9 cellular contexts compared by ENCODE assay signal in genomic region chr2:179129574-179130238, GRCh38.
DNase-seq lines count a peak whose midpoint lies in the region; ATAC-seq, FAIRE-seq and TF ChIP-seq lines count a peak whose summit lies in the region.
"Had no signal": no experiment of that assay in that cellular context is flagged by ENCODE, and none has a peak within 500 bp of the region (broad histone marks: within the 10 kb centered on the region; RNA-seq: fewer than 3 reads in every experiment).

No MANE protein-coding gene starts in this region.

- 0% methylated on average over 1 of the region's 1 CpG for WGBS in GM12878 (ENCODE audit: insufficient coverage, insufficient replicate concordance, low lambda C conversion rate, missing lambda C conversion rate)

- no peaks in the 10 kb centered on the region for H3K9me3 ChIP-seq in GM12878 (replicated peaks; ENCODE audit: control insufficient read depth, insufficient read depth, low read length)

- no TSS peak for BruUV-seq in GM12878 (replicated peaks; lab: Mats Ljungman, UMichigan)

- POLR2A ChIA-PET in GM12878 (lab: Charles Lee) = interaction anchor here (0.9 to 2.1 kb wide), 6 partner anchors 81 to 239 kb away, joined by 3 to 18 read pairs (median 3); no protein-coding TSS in a partner anchor

- TF ChIP-seq POLR2A in GM12878 (IDR thresholded peaks at IDR 0.05; ENCODE audit: low read depth, low read length) = no peak

- ATAC-seq in GM12878 = peak; percentile 79
- no peak for ATAC-seq in activated CD8-positive, alpha-beta memory T cell treated with anti-CD3 and anti-CD28 coated beads, Interleukin-2, amount 10 ng/mL, durations not matched to agents 7 days and 5 days

- no peak for TF ChIP-seq EP300 in GM12878 (IDR thresholded peaks at IDR 0.05; ENCODE audit: borderline replicate concordance in 1 of 2, control insufficient read depth in 1 of 2, low read depth in 2 of 2, low read length in 2 of 2)

- DNase-seq in DMS 273 (lab: John Stamatoyannopoulos, UW; ENCODE audit: unreplicated experiment) (peak; percentile 27), DMS 273 treated with DMSO at 0.1 percent for 48 hours (lab: John Stamatoyannopoulos, UW) (no peak), HL-60 (ENCODE audit: low read depth in 1 of 2, low spot score in 1 of 2) (no peak), GM12878 (ENCODE audit: low read depth, low spot score) (no peak), lung microvascular endothelial cell (ENCODE audit: low read depth in 2 of 2) (peak; percentile 35 to 55), middle frontal gyrus (ENCODE audit: extremely low spot score, low spot score) (no peak)
- DNase-seq in activated CD8-positive, alpha-beta memory T cell treated with anti-CD3 and anti-CD28 coated beads, Interleukin-2, amount 10 ng/mL, durations not matched to agents 7 days and 5 days = no peak
- DNase-seq in activated CD4-positive, CD25-positive, alpha-beta regulatory T cell treated with anti-CD3 and anti-CD28 coated beads, Interleukin-2, amount 50 U/mL, for 72 hours = no peak
- DNase-seq: activated B cell treated with CpG ODN at 0.5 μM for 24 hours had no signal

- H3K4me1 Mint-ChIP-seq in activated CD8-positive, alpha-beta memory T cell treated with anti-CD3 and anti-CD28 coated beads, Interleukin-2, amount 10 ng/mL, durations not matched to agents 7 days and 5 days = peaks cover 2% of the 10 kb centered on the region

- no peaks in the 10 kb centered on the region for H3K36me3 ChIP-seq in GM12878 (ENCODE audit: control insufficient read depth in 2 of 2, insufficient read depth in 2 of 2, low read length in 1 of 2)

- no peak overlapping the region for H3K4me2 ChIP-seq in GM12878 (ENCODE audit: control insufficient read depth, insufficient read depth)

- in situ Hi-C loops in GM12878 (cut with MboI) = loop anchor here (10.0 kb wide), 2 partner anchors 235 to 335 kb away; no protein-coding TSS in a partner anchor

- CTCF ChIA-PET in GM12878 (lab: Yijun Ruan, JAX) = interaction anchor here (0.5 to 6.5 kb wide), 82 partner anchors 9 to 1452 kb away, joined by 3 to 191 read pairs (median 5); partner anchors contain the start of genes CCDC141 and TTN
- CTCF ChIA-PET in activated CD8-positive, alpha-beta memory T cell treated with anti-CD3 and anti-CD28 coated beads, Interleukin-2, amount 10 ng/mL, durations not matched to agents 7 days and 5 days (lab: Charles Lee) = interaction anchor here (0.9 to 1.7 kb wide), 18 partner anchors 15 to 368 kb away, joined by 3 to 12 read pairs (median 4); no protein-coding TSS in a partner anchor

- no peaks in the 10 kb centered on the region for H3K4me1 ChIP-seq in GM12878 (ENCODE audit: control insufficient read depth, insufficient read depth, low read length)

- peak; percentile 26 for TF ChIP-seq CTCF in HL-60 (IDR thresholded peaks at IDR 0.05; ENCODE audit: insufficient read depth, low read length)
- peak; percentile 57 to 76 (median 63); a peak in 5 of 6 replicates for TF ChIP-seq CTCF in GM12878 (IDR thresholded peaks at IDR 0.05 in 2 of 3, conservative IDR thresholded peaks at IDR 0.05 in 1 of 3; ENCODE audit: control insufficient read depth in 2 of 3, extremely low read depth in 1 of 3, insufficient read depth in 1 of 3, low read depth in 3 of 3, low read length in 3 of 3)

- H3K36me3 Mint-ChIP-seq in activated CD8-positive, alpha-beta memory T cell treated with anti-CD3 and anti-CD28 coated beads, Interleukin-2, amount 10 ng/mL, durations not matched to agents 7 days and 5 days = no peaks in the 10 kb centered on the region

- intact Hi-C loops in GM12878 (cut with micrococcal nuclease; ENCODE audit: unreplicated experiment) = loop anchor here (1.0 to 5.0 kb wide), 4 partner anchors 109 to 332 kb away; no protein-coding TSS in a partner anchor

- H3K27ac ChIP-seq in HL-60 (replicated peaks) = no peak overlapping the region; the same call in 1 of the 2 replicates
- no peak overlapping the region for H3K27ac ChIP-seq in GM12878 (ENCODE audit: control insufficient read depth, insufficient read depth)

- no peaks in the 10 kb centered on the region for H3K27me3 Mint-ChIP-seq in activated CD8-positive, alpha-beta memory T cell treated with anti-CD3 and anti-CD28 coated beads, Interleukin-2, amount 10 ng/mL, durations not matched to agents 7 days and 5 days
- H3K27me3 Mint-ChIP-seq: activated B cell treated with CpG ODN at 0.5 μM for 24 hours had no signal

- H3K27me3 ChIP-seq in HL-60 (ENCODE audit: insufficient read depth, poor library complexity, severe bottlenecking) (no peaks in the 10 kb centered on the region), GM12878 (replicated peaks in 1 of 2; ENCODE audit: control insufficient read depth in 2 of 2, insufficient read depth in 2 of 2, low read length in 1 of 2) (no peaks in the 10 kb centered on the region)

- H4K20me1 ChIP-seq in GM12878 (ENCODE audit: control insufficient read depth, insufficient read depth) = no peaks in the 10 kb centered on the region

- peak; percentile 90 for TF ChIP-seq RAD21 in GM12878 (IDR thresholded peaks at IDR 0.05; ENCODE audit: insufficient read depth, low read depth, low read length)

- no peak overlapping the region for H3K27ac Mint-ChIP-seq in activated CD8-positive, alpha-beta memory T cell treated with anti-CD3 and anti-CD28 coated beads, Interleukin-2, amount 10 ng/mL, durations not matched to agents 7 days and 5 days
- H3K27ac Mint-ChIP-seq: activated B cell treated with CpG ODN at 0.5 μM for 24 hours had no signal

- SMC1A ChIA-PET in GM12878 (lab: Charles Lee; ENCODE audit: uncharacterized antibody, unreplicated experiment) = interaction anchor here (0.6 to 7.3 kb wide), 72 partner anchors 8 to 378 kb away, joined by 3 to 151 read pairs (median 5); partner anchors contain the start of gene CCDC141

- no peak overlapping the region for H3K9ac ChIP-seq in GM12878 (ENCODE audit: control insufficient read depth, insufficient read depth, low read length)

- H2AFZ ChIP-seq in GM12878 (ENCODE audit: control insufficient read depth, low read depth, low read length) = no peak overlapping the region

- H3K4me3 ChIP-seq in HL-60 (replicated peaks; ENCODE audit: insufficient read depth, low read length) (no peak overlapping the region), GM12878 (no peak overlapping the region)

- no peaks in the 10 kb centered on the region for H3K9me3 Mint-ChIP-seq in activated CD8-positive, alpha-beta memory T cell treated with anti-CD3 and anti-CD28 coated beads, Interleukin-2, amount 10 ng/mL, durations not matched to agents 7 days and 5 days (ENCODE audit: low read depth)
- H3K9me3 Mint-ChIP-seq: activated B cell treated with CpG ODN at 0.5 μM for 24 hours had no signal

- FAIRE-seq in GM12878 (lab: Jason Lieb, UNC) = peak; percentile 97

- no peaks in the 10 kb centered on the region for H3K79me2 ChIP-seq in GM12878 (ENCODE audit: control insufficient read depth, insufficient read depth, low read length)

- RAD21 ChIA-PET in GM12878 (lab: Charles Lee; ENCODE audit: unreplicated experiment) = interaction anchor here (0.6 to 6.5 kb wide), 57 partner anchors 8 to 429 kb away, joined by 3 to 122 read pairs (median 4); partner anchors contain the start of gene CCDC141

- H3K4me3 Mint-ChIP-seq in activated CD8-positive, alpha-beta memory T cell treated with anti-CD3 and anti-CD28 coated beads, Interleukin-2, amount 10 ng/mL, durations not matched to agents 7 days and 5 days = no peak overlapping the region
- H3K4me3 Mint-ChIP-seq: activated B cell treated with CpG ODN at 0.5 μM for 24 hours had no signal

TF ChIP-seq in GM12878, 131 proteins besides CTCF, POLR2A, EP300 and RAD21 (continues in another document):
- TF ChIP-seq, protein P1, sequence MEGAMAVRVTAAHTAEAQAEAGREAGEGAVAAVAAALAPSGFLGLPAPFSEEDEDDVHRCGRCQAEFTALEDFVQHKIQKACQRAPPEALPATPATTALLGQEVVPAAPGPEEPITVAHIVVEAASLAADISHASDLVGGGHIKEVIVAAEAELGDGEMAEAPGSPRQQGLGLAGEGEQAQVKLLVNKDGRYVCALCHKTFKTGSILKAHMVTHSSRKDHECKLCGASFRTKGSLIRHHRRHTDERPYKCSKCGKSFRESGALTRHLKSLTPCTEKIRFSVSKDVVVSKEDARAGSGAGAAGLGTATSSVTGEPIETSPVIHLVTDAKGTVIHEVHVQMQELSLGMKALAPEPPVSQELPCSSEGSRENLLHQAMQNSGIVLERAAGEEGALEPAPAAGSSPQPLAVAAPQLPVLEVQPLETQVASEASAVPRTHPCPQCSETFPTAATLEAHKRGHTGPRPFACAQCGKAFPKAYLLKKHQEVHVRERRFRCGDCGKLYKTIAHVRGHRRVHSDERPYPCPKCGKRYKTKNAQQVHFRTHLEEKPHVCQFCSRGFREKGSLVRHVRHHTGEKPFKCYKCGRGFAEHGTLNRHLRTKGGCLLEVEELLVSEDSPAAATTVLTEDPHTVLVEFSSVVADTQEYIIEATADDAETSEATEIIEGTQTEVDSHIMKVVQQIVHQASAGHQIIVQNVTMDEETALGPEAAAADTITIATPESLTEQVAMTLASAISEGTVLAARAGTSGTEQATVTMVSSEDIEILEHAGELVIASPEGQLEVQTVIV (IDR thresholded peaks at IDR 0.05; ENCODE audit: borderline replicate concordance, partially characterized antibody) = no peak
- TF ChIP-seq, protein P2, sequence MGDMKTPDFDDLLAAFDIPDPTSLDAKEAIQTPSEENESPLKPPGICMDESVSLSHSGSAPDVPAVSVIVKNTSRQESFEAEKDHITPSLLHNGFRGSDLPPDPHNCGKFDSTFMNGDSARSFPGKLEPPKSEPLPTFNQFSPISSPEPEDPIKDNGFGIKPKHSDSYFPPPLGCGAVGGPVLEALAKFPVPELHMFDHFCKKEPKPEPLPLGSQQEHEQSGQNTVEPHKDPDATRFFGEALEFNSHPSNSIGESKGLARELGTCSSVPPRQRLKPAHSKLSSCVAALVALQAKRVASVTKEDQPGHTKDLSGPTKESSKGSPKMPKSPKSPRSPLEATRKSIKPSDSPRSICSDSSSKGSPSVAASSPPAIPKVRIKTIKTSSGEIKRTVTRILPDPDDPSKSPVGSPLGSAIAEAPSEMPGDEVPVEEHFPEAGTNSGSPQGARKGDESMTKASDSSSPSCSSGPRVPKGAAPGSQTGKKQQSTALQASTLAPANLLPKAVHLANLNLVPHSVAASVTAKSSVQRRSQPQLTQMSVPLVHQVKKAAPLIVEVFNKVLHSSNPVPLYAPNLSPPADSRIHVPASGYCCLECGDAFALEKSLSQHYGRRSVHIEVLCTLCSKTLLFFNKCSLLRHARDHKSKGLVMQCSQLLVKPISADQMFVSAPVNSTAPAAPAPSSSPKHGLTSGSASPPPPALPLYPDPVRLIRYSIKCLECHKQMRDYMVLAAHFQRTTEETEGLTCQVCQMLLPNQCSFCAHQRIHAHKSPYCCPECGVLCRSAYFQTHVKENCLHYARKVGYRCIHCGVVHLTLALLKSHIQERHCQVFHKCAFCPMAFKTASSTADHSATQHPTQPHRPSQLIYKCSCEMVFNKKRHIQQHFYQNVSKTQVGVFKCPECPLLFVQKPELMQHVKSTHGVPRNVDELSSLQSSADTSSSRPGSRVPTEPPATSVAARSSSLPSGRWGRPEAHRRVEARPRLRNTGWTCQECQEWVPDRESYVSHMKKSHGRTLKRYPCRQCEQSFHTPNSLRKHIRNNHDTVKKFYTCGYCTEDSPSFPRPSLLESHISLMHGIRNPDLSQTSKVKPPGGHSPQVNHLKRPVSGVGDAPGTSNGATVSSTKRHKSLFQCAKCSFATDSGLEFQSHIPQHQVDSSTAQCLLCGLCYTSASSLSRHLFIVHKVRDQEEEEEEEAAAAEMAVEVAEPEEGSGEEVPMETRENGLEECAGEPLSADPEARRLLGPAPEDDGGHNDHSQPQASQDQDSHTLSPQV (IDR thresholded peaks at IDR 0.05) = no peak

Comparison
In these comparisons a context has a peak if more than half of its experiments do, and no peak if none do; other contexts are left out.
1. DNase-seq: peak in DMS 273 (single experiment) and lung microvascular endothelial cell (2 of 2); none in DMS 273 treated with DMSO at 0.1 percent for 48 hours (single experiment), HL-60 (0 of 2), GM12878 (single experiment), middle frontal gyrus (single experiment), activated CD8-positive, alpha-beta memory T cell treated with anti-CD3 and anti-CD28 coated beads, Interleukin-2, amount 10 ng/mL, durations not matched to agents 7 days and 5 days (single experiment) and activated CD4-positive, CD25-positive, alpha-beta regulatory T cell treated with anti-CD3 and anti-CD28 coated beads, Interleukin-2, amount 50 U/mL, for 72 hours (single experiment).